Comparison of ENCODE assay signal across 10 cellular contexts in the genomic region with DNA sequence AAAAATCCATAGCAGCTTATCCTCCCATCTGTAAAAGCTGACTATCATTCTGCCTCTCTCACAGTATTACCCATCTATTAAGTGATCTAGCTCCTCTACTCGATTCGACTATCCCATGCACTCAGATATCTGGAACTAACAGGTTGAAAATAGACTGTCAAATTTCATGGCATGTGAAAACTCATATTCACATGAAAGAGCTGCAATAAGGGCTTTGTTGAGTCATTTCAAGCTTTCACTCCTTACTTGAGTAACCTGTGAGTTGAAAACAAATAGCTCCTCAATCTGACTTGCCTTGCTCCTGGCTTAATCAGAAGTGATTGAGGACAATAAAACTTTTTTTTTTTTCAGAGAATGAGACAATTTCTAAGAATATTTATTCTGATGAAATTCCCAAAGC.
A peak's percentile ranks its signal among the peaks of the same experiment; 100 is the strongest.
DNase-seq lines count a peak whose midpoint lies in the region; ATAC-seq and TF ChIP-seq lines count a peak whose summit lies in the region.
"Had no signal": no experiment of that assay in that cellular context is flagged by ENCODE, and none has a peak within 500 bp of the region (broad histone marks: within the 10 kb centered on the region; RNA-seq: fewer than 3 reads in every experiment).

No MANE protein-coding gene starts in this region.

- H3K36me3 ChIP-seq in mucosa of descending colon (ENCODE audit: low read depth), result no peaks in the 10 kb centered on the region
- H3K36me3 ChIP-seq: cardiac muscle cell had no signal

- TF ChIP-seq CTCF in GM10266 (IDR thresholded peaks at IDR 0.05; ENCODE audit: control insufficient read depth, insufficient read depth, low read depth, missing control alignments) (no peak), mucosa of descending colon (IDR thresholded peaks at IDR 0.05) (no peak)

- H3K9me3 ChIP-seq in mucosa of descending colon, result no peaks in the 10 kb centered on the region

- H3K4me1 ChIP-seq in mucosa of descending colon (ENCODE audit: low read depth), result no peaks in the 10 kb centered on the region

- H3K4me3 ChIP-seq in mucosa of descending colon, result no peak overlapping the region
- H3K4me3 ChIP-seq: cardiac muscle cell had no signal

- ATAC-seq in GM19035 (IDR thresholded peaks at IDR 0.05; ENCODE audit: unreplicated experiment), result peak; percentile 66
- ATAC-seq in HG02610 (IDR thresholded peaks at IDR 0.05; ENCODE audit: unreplicated experiment), result peak; percentile 71
- peak; percentile 79 for ATAC-seq in HG03439 (IDR thresholded peaks at IDR 0.05; ENCODE audit: unreplicated experiment)
- no peak for ATAC-seq in mucosa of descending colon

- DNase-seq in GM10266 (ENCODE audit: extremely low spot score) (peak; percentile 52), foreskin melanocyte (no peak), NCI-H510A treated with DMSO at 0.1 percent for 48 hours (lab: John Stamatoyannopoulos, UW) (no peak), mucosa of descending colon (no peak)
- DNase-seq in stimulated activated CD4-positive, alpha-beta T cell treated with anti-CD3 and anti-CD28 coated beads, Interleukin-15, amount 100 ng/mL, for 24 hours, result no peak
- DNase-seq: NCI-H2107 had no signal

- intact Hi-C loops in mucosa of descending colon (cut with DNase I, micrococcal nuclease), result no loop called here
